18 cellular contexts compared by ENCODE assay signal in the genomic region with DNA sequence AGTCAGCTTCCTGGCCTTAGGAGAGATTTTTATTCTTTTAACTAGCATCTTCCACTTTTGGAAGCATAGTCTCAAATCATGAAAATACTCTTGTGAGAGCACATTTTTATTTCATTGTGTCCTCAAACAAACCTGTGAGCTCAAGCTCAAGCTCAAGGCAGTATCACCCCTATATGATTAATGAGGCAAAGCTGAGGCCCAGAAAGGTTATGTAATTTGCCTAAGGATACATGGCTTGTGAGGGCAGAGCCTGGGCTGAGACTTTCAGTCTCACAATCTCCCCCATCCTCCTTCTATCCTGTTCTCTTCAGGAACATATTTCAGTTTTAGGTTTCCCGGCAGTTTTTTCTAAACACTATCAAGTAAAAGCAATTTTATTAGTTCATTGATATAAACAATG.
DNase-seq lines count a peak whose midpoint lies in the region; ATAC-seq, FAIRE-seq and TF ChIP-seq lines count a peak whose summit lies in the region.
"Had no signal": no experiment of that assay in that cellular context is flagged by ENCODE, and none has a peak within 500 bp of the region (broad histone marks: within the 10 kb centered on the region; RNA-seq: fewer than 3 reads in every experiment).

No MANE protein-coding gene starts in this region.

- H3K27me3 Mint-ChIP-seq in MCF 10A (ENCODE audit: insufficient read depth, unreplicated experiment), result no peaks in the 10 kb centered on the region

- H3K4me1 ChIP-seq in breast epithelium, result no peaks in the 10 kb centered on the region
- no peaks in the 10 kb centered on the region for H3K4me1 ChIP-seq in PC-3 (ENCODE audit: insufficient read depth, low read length)

- H3K4me3 ChIP-seq in breast epithelium, result no peak overlapping the region
- H3K4me3 ChIP-seq in PC-3 (ENCODE audit: low read length), result no peak overlapping the region
- H3K4me3 ChIP-seq: GM23248, SK-N-MC had no signal

- H3K27ac ChIP-seq in breast epithelium (no peak overlapping the region), VCaP (peak overlapping the region; percentile 74), PC-3 (ENCODE audit: low read length) (no peak overlapping the region)
- H3K27ac ChIP-seq: 22Rv1, GM23248, SK-N-MC had no signal

- H3K79me2 ChIP-seq in PC-3 (ENCODE audit: low read length), result no peaks in the 10 kb centered on the region

- CTCF ChIA-PET in MCF 10A (lab: Yijun Ruan, JAX) (no interaction called here), PC-3 (lab: Charles Lee) (no interaction called here)

- DNase-seq in MCF 10A (ENCODE audit: unreplicated experiment), result peak; percentile 20
- no peak for DNase-seq in breast epithelium (ENCODE audit: low spot score in 2 of 2)
- no peak for DNase-seq in occipital lobe (lab: John Stamatoyannopoulos, UW)
- DNase-seq in medulla oblongata (ENCODE audit: extremely low spot score), result no peak
- DNase-seq in activated CD4-positive, CD25-positive, alpha-beta regulatory T cell (lab: John Stamatoyannopoulos, UW), result no peak
- DNase-seq in PC-3, result no peak
- DNase-seq: DMS79 treated with DMSO at 0.1 percent for 48 hours, GM23248, HCEC 1CT, NCI-H1105 treated with DMSO at 0.1 percent for 48 hours, NCI-H1694 treated with DMSO at 0.1 percent for 48 hours, NCI-H2107, NCI-H524 treated with DMSO at 0.1 percent for 48 hours, SHP77 had no signal

- POLR2A ChIA-PET in MCF 10A (lab: Yijun Ruan, JAX), result interaction anchor here (0.6 kb wide), 1 partner anchor 359 kb away, joined by 3 read pairs; a partner anchor contains a TSS
- POLR2A ChIA-PET in PC-3 (lab: Charles Lee; ENCODE audit: unreplicated experiment), result no interaction called here

- ATAC-seq in PC-3, result no peak

- H3K36me3 Mint-ChIP-seq in MCF 10A (ENCODE audit: insufficient read depth, unreplicated experiment), result no peaks in the 10 kb centered on the region

- no peaks in the 10 kb centered on the region for H3F3A ChIP-seq in PC-3 (ENCODE audit: low read length, unreplicated experiment)

- H2AFZ ChIP-seq in PC-3 (ENCODE audit: low read length), result no peak overlapping the region
- H2AFZ ChIP-seq: GM23248 had no signal

- peak; percentile 21 for FAIRE-seq in islet of Langerhans (lab: Jason Lieb, UNC)

- no peak overlapping the region for H3K4me3 Mint-ChIP-seq in MCF 10A (ENCODE audit: unreplicated experiment)

- H4K20me1 ChIP-seq in PC-3 (ENCODE audit: low read length), result no peaks in the 10 kb centered on the region

- intact Hi-C loops in MCF 10A (cut with micrococcal nuclease), result no loop called here
- intact Hi-C loops in breast epithelium (cut with DNase I; ENCODE audit: low total_unique reads), result no loop called here
- intact Hi-C loops in PC-3 (cut with micrococcal nuclease), result no loop called here

- no peaks in the 10 kb centered on the region for H3K9me3 ChIP-seq in breast epithelium
- H3K9me3 ChIP-seq in PC-3 (ENCODE audit: low read length), result no peaks in the 10 kb centered on the region

- H3K36me3 ChIP-seq in breast epithelium, result no peaks in the 10 kb centered on the region
- no peaks in the 10 kb centered on the region for H3K36me3 ChIP-seq in PC-3 (ENCODE audit: low read depth, low read length)

- TF ChIP-seq CTCF in MCF 10A (IDR thresholded peaks at IDR 0.05; ENCODE audit: unreplicated experiment) (no peak), breast epithelium (IDR thresholded peaks at IDR 0.05) (no peak), VCaP (conservative IDR thresholded peaks at IDR 0.05) (no peak), PC-3 (conservative IDR thresholded peaks at IDR 0.05; ENCODE audit: low read depth, low read length) (no peak)

- no peak overlapping the region for H3K9ac ChIP-seq in PC-3 (ENCODE audit: low read length)
- H3K9ac ChIP-seq: GM23248 had no signal

- no peak overlapping the region for H3K27ac Mint-ChIP-seq in MCF 10A (ENCODE audit: low read depth, unreplicated experiment)

- peaks cover 11% of the 10 kb centered on the region for H3K4me1 Mint-ChIP-seq in MCF 10A (ENCODE audit: insufficient read depth, unreplicated experiment)

- no peak for TF ChIP-seq POLR2A in breast epithelium (IDR thresholded peaks at IDR 0.05)

- no peaks in the 10 kb centered on the region for H3K9me2 ChIP-seq in PC-3 (replicated peaks; ENCODE audit: low read length)

- no peak overlapping the region for H3K4me2 ChIP-seq in PC-3 (ENCODE audit: low read length)

- H3K27me3 ChIP-seq in breast epithelium, result no peaks in the 10 kb centered on the region
- no peaks in the 10 kb centered on the region for H3K27me3 ChIP-seq in PC-3 (ENCODE audit: low read length)

- no peaks in the 10 kb centered on the region for H3K9me3 Mint-ChIP-seq in MCF 10A (ENCODE audit: unreplicated experiment)

- BruUV-seq in MCF 10A (replicated peaks; lab: Mats Ljungman, UMichigan), result no TSS peak
- no TSS peak for BruUV-seq in PC-3 (replicated peaks; lab: Mats Ljungman, UMichigan)
